Comparison of ENCODE assay signal across 8 cellular contexts in genomic region chr16:3099732-3100499, GRCh38. TPM values are rescaled to one million over a fixed set of nuclear protein-coding genes. Genes with fewer than 3 reads are reported as not detected.
A peak's percentile ranks its signal among the peaks of the same experiment; 100 is the strongest.
DNase-seq lines count a peak whose midpoint lies in the region; ATAC-seq and TF ChIP-seq lines count a peak whose summit lies in the region.

No MANE protein-coding gene starts in this region.

- H3K4me1 ChIP-seq in right cardiac atrium (ENCODE audit: control insufficient read depth, insufficient read depth, low read length), result peaks cover 10% of the 10 kb centered on the region

- peak overlapping the region; percentile 68 for H3K27ac Mint-ChIP-seq in CD4-positive, alpha-beta T cell
- peak overlapping the region; percentile 37 for H3K27ac Mint-ChIP-seq in T-helper 17 cell

- CTCF ChIA-PET in CD4-positive, alpha-beta T cell (lab: Charles Lee), result interaction anchor here (0.5 to 3.7 kb wide), 5 partner anchors 19 to 75 kb away, joined by 3 to 30 read pairs (median 4); no protein-coding TSS in a partner anchor

- peak; percentile 78 to 92 (median 88) for DNase-seq in CD4-positive, alpha-beta T cell
- DNase-seq in NCI-H1092 treated with DMSO at 0.1 percent for 48 hours (lab: John Stamatoyannopoulos, UW) (peak; percentile 63), T-helper 17 cell (peak; percentile 73 to 90 (median 88)), amygdala (lab: John Stamatoyannopoulos, UW) (peak in 38 of 56 donors; percentile 4 to 73 (median 32)), right cardiac atrium (peak; percentile 91 to 97 (median 96)), sciatic nerve (ENCODE audit: low spot score) (peak; percentile 89)

- POLR2A ChIA-PET in CD4-positive, alpha-beta T cell (lab: Charles Lee), result interaction anchor here (0.6 to 9.3 kb wide), 9 partner anchors 18 to 59 kb away, joined by 3 to 91 read pairs (median 6); partner anchors contain the start of gene IL32

- H3K4me1 Mint-ChIP-seq in CD4-positive, alpha-beta T cell (ENCODE audit: low read depth), result peaks cover 71% of the 10 kb centered on the region
- peaks cover 17% of the 10 kb centered on the region for H3K4me1 Mint-ChIP-seq in T-helper 17 cell

- H3K4me3 Mint-ChIP-seq in CD4-positive, alpha-beta T cell, result peak overlapping the region; percentile 82
- H3K4me3 Mint-ChIP-seq in T-helper 17 cell, result peak overlapping the region; percentile 84

- no peak overlapping the region for H3K27ac ChIP-seq in CD4-positive, alpha-beta T cell (ENCODE audit: low read depth, low read length)
- H3K27ac ChIP-seq in right cardiac atrium (ENCODE audit: low read length), result no peak overlapping the region

- WGBS in right cardiac atrium, result 5% methylated on average over 39 of the region's 39 CpGs

- H3K36me3 Mint-ChIP-seq in CD4-positive, alpha-beta T cell (ENCODE audit: low read depth), result no peaks in the 10 kb centered on the region
- H3K36me3 Mint-ChIP-seq in T-helper 17 cell (ENCODE audit: low read depth), result no peaks in the 10 kb centered on the region

- no peaks in the 10 kb centered on the region for H3K27me3 Mint-ChIP-seq in CD4-positive, alpha-beta T cell
- H3K27me3 Mint-ChIP-seq in T-helper 17 cell, result no peaks in the 10 kb centered on the region

- ATAC-seq in CD4-positive, alpha-beta T cell (ENCODE audit: poor library complexity), result peak; percentile 82
- ATAC-seq in GM21825 (IDR thresholded peaks at IDR 0.05; ENCODE audit: unreplicated experiment) (peak; percentile 47), T-helper 17 cell (peak; percentile 86), right cardiac atrium (peak; percentile 94 to 95), sciatic nerve (peak; percentile 91), HG02571 (IDR thresholded peaks at IDR 0.05; ENCODE audit: unreplicated experiment) (no peak)

- no peaks in the 10 kb centered on the region for H3K9me3 Mint-ChIP-seq in CD4-positive, alpha-beta T cell

- H3K9me3 ChIP-seq in CD4-positive, alpha-beta T cell (ENCODE audit: control insufficient read depth, low read length), result no peaks in the 10 kb centered on the region
- H3K9me3 ChIP-seq in T-helper 17 cell (ENCODE audit: control insufficient read depth, low read length, poor library complexity, severe bottlenecking) (no peaks in the 10 kb centered on the region), right cardiac atrium (ENCODE audit: control insufficient read depth, low read length) (no peaks in the 10 kb centered on the region)

- no peak overlapping the region for H3K4me3 ChIP-seq in right cardiac atrium (ENCODE audit: low read length)

- H3K27me3 ChIP-seq in CD4-positive, alpha-beta T cell (ENCODE audit: control insufficient read depth, insufficient read depth, low read length), result no peaks in the 10 kb centered on the region
- no peaks in the 10 kb centered on the region for H3K27me3 ChIP-seq in right cardiac atrium (ENCODE audit: control insufficient read depth, insufficient read depth)

- intact Hi-C loops in CD4-positive, alpha-beta T cell (cut with DNase I, micrococcal nuclease), result loop anchor here (2.0 kb wide), 3 partner anchors 23 to 41 kb away; partner anchors contain the start of gene ZNF213 (in 1 of the 2)
- intact Hi-C loops in right cardiac atrium (cut with DNase I), result no loop called here
- intact Hi-C loops in sciatic nerve (cut with DNase I), result no loop called here

- no peak for TF ChIP-seq CTCF in CD4-positive, alpha-beta T cell (IDR thresholded peaks at IDR 0.05)

RNA-seq across cellular contexts. Expression of gene ZSCAN10, which starts 0.8 kb away (rescaled TPM):
- total RNA-seq in CD4-positive, alpha-beta T cell, result under 1 TPM; 0.36 to 0.56 TPM
- total RNA-seq in T-helper 17 cell (under 1 TPM; 0.12 to 0.26 TPM), right cardiac atrium (not detected), sciatic nerve (not detected)
- not detected for polyA plus RNA-seq in right cardiac atrium

RNA-seq across cellular contexts. Expression of gene ZNF205, which starts 12.5 kb away (rescaled TPM):
- not detected for total RNA-seq in CD4-positive, alpha-beta T cell
- total RNA-seq in T-helper 17 cell (not detected), right cardiac atrium (10 to 100 TPM in 1 of 4 donors, 1 to 10 TPM in 3; 6.4 to 10.1 (median 9.2) TPM), sciatic nerve (12.3 TPM)
- 10.9 TPM for polyA plus RNA-seq in right cardiac atrium

RNA-seq across cellular contexts. Expression of gene IL32, which starts 34.5 kb away (rescaled TPM):
- total RNA-seq in CD4-positive, alpha-beta T cell, result 100 to 1,000 TPM; 378 to 383 TPM
- total RNA-seq in T-helper 17 cell, result 1,000 to 10,000 TPM; 1,099 to 1,147 TPM
- 10 to 100 TPM; 27.5 to 55.0 (median 37.8) TPM for total RNA-seq in right cardiac atrium
- polyA plus RNA-seq in right cardiac atrium, result 62.8 TPM
- total RNA-seq in sciatic nerve, result 32.6 TPM

RNA-seq across cellular contexts. Expression of gene ZNF213, which starts 34.9 kb away (rescaled TPM):
- total RNA-seq in CD4-positive, alpha-beta T cell, result 1 to 10 TPM; 1.6 to 2.2 TPM
- total RNA-seq in T-helper 17 cell (1 to 10 TPM; 3.1 to 3.4 TPM), right cardiac atrium (1 to 10 TPM; 6.2 to 8.7 (median 7.6) TPM), sciatic nerve (9.0 TPM)
- polyA plus RNA-seq in right cardiac atrium, result 7.2 TPM

RNA-seq across cellular contexts. Expression of gene MMP25, which starts 53.6 kb away (rescaled TPM):
- under 1 TPM; 0.42 to 0.80 TPM for total RNA-seq in CD4-positive, alpha-beta T cell
- total RNA-seq in T-helper 17 cell, result 1 to 10 TPM; 1.4 to 1.5 TPM
- 1 to 10 TPM in 2 of 4 donors, under 1 TPM in 2; 0.72 to 1.7 (median 0.95) TPM for total RNA-seq in right cardiac atrium
- 0.68 TPM for polyA plus RNA-seq in right cardiac atrium
- 9.1 TPM for total RNA-seq in sciatic nerve

Comparison
In these comparisons a context has a peak if more than half of its experiments do, and no peak if none do; other contexts are left out.
1. DNase-seq: peak in every context shown above with its lines; median percentile 96 in right cardiac atrium; 89 in sciatic nerve; 88 in T-helper 17 cell; 88 in CD4-positive, alpha-beta T cell; 63 in NCI-H1092 treated with DMSO at 0.1 percent for 48 hours; 32 in amygdala.
2. RNA of gene ZNF205, which starts 12.5 kb away (total RNA-seq): 12.3 TPM in sciatic nerve (single experiment) and 6.4 to 10.1 TPM in right cardiac atrium; not detected in T-helper 17 cell and not detected in CD4-positive, alpha-beta T cell; every median in the first group is over 4 times any median in the second.
3. RNA of gene IL32, which starts 34.5 kb away (total RNA-seq): 1,099 to 1,147 TPM in T-helper 17 cell and 378 to 383 TPM in CD4-positive, alpha-beta T cell; 27.5 to 55.0 TPM in right cardiac atrium and 32.6 TPM in sciatic nerve (single experiment); every median in the first group is over 4 times any median in the second.
4. intact Hi-C loops: an anchor here in CD4-positive, alpha-beta T cell (2.0 kb wide); none called in right cardiac atrium and sciatic nerve.